20 cellular contexts compared by ENCODE assay signal in the genomic region with DNA sequence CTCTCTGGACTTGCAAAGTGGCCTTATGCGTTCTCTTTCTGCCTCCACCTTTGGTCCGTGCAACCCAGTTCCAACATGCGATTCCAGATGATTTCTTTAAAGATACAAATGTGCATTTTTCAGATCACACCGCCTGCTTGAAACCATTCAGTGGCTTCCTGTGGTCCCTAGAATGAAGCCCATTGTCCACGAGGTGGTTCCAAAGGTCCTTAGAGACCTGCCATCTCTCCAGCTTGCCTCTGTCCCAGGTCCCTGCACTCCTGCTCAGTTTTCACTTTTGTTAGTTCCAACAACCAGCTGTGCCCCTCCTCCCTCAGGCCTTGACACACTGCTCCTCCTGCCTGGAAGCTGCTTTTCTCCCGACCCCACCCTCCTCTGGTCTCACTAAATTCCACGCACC.
"Had no signal": no experiment of that assay in that cellular context is flagged by ENCODE, and none has a peak within 500 bp of the region (broad histone marks: within the 10 kb centered on the region; RNA-seq: fewer than 3 reads in every experiment).

No MANE protein-coding gene starts in this region.

- H3K27ac Mint-ChIP-seq: activated naive CD8-positive, alpha-beta T cell; activated T-helper 1 cell treated with anti-CD3 and anti-CD28 coated beads, Interleukin-12 subunit alpha, Interleukin-12 subunit beta, Interleukin-2, Interleukin-4 antibody, amounts not matched to agents 30 ng/mL and 10 ng/mL and 1 ng/mL, durations not matched to agents 14 hours and 24 hours and 36 hours; effector memory CD8-positive, alpha-beta T cell; memory B cell; natural killer cell; progenitor cell of endocrine pancreas; stimulated activated effector memory CD8-positive, alpha-beta T cell treated with anti-CD3 and anti-CD28 coated beads, Interleukin-12 subunit alpha, Interleukin-12 subunit beta, amount 100 ng/mL, for 72 hours had no signal

- DNase-seq: activated CD4-positive, alpha-beta T cell treated with anti-CD3 and anti-CD28 coated beads for 1 hour; activated gamma-delta T cell treated with Interleukin-2 at 50 U/mL for 16 hours; activated T-cell treated with anti-CD3 and anti-CD28 coated beads for 4 hours; cerebellar nuclear complex; dermis blood vessel endothelial cell; effector memory CD8-positive, alpha-beta T cell; head of caudate nucleus; kidney glomerular epithelial cell; natural killer cell; occipital lobe; stimulated activated CD4-positive, alpha-beta T cell treated with anti-CD3 and anti-CD28 coated beads, Interleukin-4, amount 100 ng/mL, for 1 hour; SW 1271; T-helper 2 cell; WERI-Rb-1 had no signal

- H3K4me3 ChIP-seq: skin epidermis had no signal

- ATAC-seq: effector memory CD8-positive, alpha-beta T cell; natural killer cell; stimulated activated effector memory CD8-positive, alpha-beta T cell treated with anti-CD3 and anti-CD28 coated beads, Interleukin-12 subunit alpha, Interleukin-12 subunit beta, amount 100 ng/mL, for 72 hours had no signal

- H3K36me3 Mint-ChIP-seq: activated naive CD8-positive, alpha-beta T cell; memory B cell; natural killer cell had no signal

- H3K36me3 ChIP-seq: WERI-Rb-1 had no signal

- H3K4me3 Mint-ChIP-seq: activated naive CD8-positive, alpha-beta T cell; activated T-helper 1 cell treated with anti-CD3 and anti-CD28 coated beads, Interleukin-12 subunit alpha, Interleukin-12 subunit beta, Interleukin-2, Interleukin-4 antibody, amounts not matched to agents 30 ng/mL and 10 ng/mL and 1 ng/mL, durations not matched to agents 14 hours and 24 hours and 36 hours; effector memory CD8-positive, alpha-beta T cell; memory B cell; natural killer cell; stimulated activated effector memory CD8-positive, alpha-beta T cell treated with anti-CD3 and anti-CD28 coated beads, Interleukin-12 subunit alpha, Interleukin-12 subunit beta, amount 100 ng/mL, for 72 hours had no signal

- H3K9me3 Mint-ChIP-seq: activated T-helper 1 cell treated with anti-CD3 and anti-CD28 coated beads, Interleukin-12 subunit alpha, Interleukin-12 subunit beta, Interleukin-2, Interleukin-4 antibody, amounts not matched to agents 30 ng/mL and 10 ng/mL and 1 ng/mL, durations not matched to agents 14 hours and 24 hours and 36 hours; effector memory CD8-positive, alpha-beta T cell; memory B cell; natural killer cell; stimulated activated effector memory CD8-positive, alpha-beta T cell treated with anti-CD3 and anti-CD28 coated beads, Interleukin-12 subunit alpha, Interleukin-12 subunit beta, amount 100 ng/mL, for 72 hours had no signal

- H3K27ac ChIP-seq: WERI-Rb-1 had no signal
